Comparison of ENCODE assay signal across 25 cellular contexts in the genomic region with DNA sequence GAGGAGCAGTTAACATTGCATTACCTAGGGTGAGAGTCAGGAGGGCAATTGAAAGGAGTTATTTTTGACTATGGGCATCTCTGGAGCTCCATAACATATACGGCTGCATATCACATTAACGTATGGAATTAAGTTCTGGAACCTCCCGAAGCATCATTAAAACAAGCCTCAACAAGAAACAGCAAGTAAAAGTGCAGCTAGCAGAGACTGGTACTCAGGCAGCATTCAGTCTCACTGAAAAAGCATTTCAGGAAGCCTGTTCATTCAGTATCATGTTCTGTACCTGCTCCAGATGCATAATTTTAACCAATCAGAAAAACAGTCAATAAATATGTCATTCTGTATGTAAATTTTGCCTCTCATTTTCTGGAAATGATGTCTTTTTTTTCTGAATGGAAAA.
"Had no signal": no experiment of that assay in that cellular context is flagged by ENCODE, and none has a peak within 500 bp of the region (broad histone marks: within the 10 kb centered on the region; RNA-seq: fewer than 3 reads in every experiment).

No MANE protein-coding gene starts in this region.

- H3K9me3 ChIP-seq: left ventricle myocardium inferior, prostate gland, stomach, thoracic aorta, tibial artery, upper lobe of right lung had no signal

- DNase-seq: hypothalamus; immature natural killer cell; left ventricle myocardium inferior; mesenchymal stem cell; naive thymus-derived CD8-positive, alpha-beta T cell; nucleus accumbens; pancreas; posterior cingulate gyrus; retina; right cardiac atrium; stimulated activated CD4-positive, alpha-beta T cell treated with anti-CD3 and anti-CD28 coated beads, Interleukin-12 subunit alpha, Interleukin-12 subunit beta, amount 100 ng/mL, for 4 hours; stimulated activated CD4-positive, alpha-beta T cell treated with anti-CD3 and anti-CD28 coated beads, Interleukin-15, amount 100 ng/mL, for 24 hours; stimulated activated CD4-positive, alpha-beta T cell treated with anti-CD3 and anti-CD28 coated beads, Interleukin-2, amount 100 ng/mL, for 24 hours; stimulated activated CD4-positive, alpha-beta T cell treated with anti-CD3 and anti-CD28 coated beads, Interleukin-4, amount 100 ng/mL, for 1 hour; stimulated activated naive B cell treated with anti-CD40 and anti-IgM and Interleukin-4, amounts not matched to agents 10 μg/mL and 1 μg/mL and 100 μg/mL, for 72 hours; stimulated activated naive CD8-positive, alpha-beta T cell treated with anti-CD3 and anti-CD28 coated beads, Interleukin-15, Interleukin-2, amounts not matched to agents 100 U/mL and 50 U/mL, for 24 hours; stomach; tibial artery; trophoblast cell; upper lobe of right lung had no signal

- H3K27me3 ChIP-seq: stomach, tibial artery, upper lobe of right lung had no signal

- H3K4me1 ChIP-seq: left ventricle myocardium inferior, pancreas, prostate gland, stomach, tibial artery, upper lobe of right lung had no signal

- H3K27ac ChIP-seq: left ventricle myocardium inferior, pancreas, prostate gland, skin epidermis, stomach, thoracic aorta, tibial artery, upper lobe of right lung had no signal

- ATAC-seq: naive thymus-derived CD8-positive, alpha-beta T cell; pancreas; right cardiac atrium; sciatic nerve; stimulated activated naive B cell treated with anti-CD40 and anti-IgM and Interleukin-4, amounts not matched to agents 10 μg/mL and 1 μg/mL and 100 μg/mL, for 72 hours; stimulated activated naive CD8-positive, alpha-beta T cell treated with anti-CD3 and anti-CD28 coated beads, Interleukin-15, Interleukin-2, amounts not matched to agents 100 U/mL and 50 U/mL, for 24 hours; upper lobe of right lung had no signal

- H3K36me3 ChIP-seq: left ventricle myocardium inferior, pancreas, prostate gland, stomach, thoracic aorta, tibial artery, upper lobe of right lung had no signal

- H3K4me3 ChIP-seq: left ventricle myocardium inferior, lung, pancreas, prostate gland, skin epidermis, stomach, thoracic aorta, tibial artery, upper lobe of right lung had no signal
